Comparison of ENCODE assay signal across 12 cellular contexts in the genomic region with DNA sequence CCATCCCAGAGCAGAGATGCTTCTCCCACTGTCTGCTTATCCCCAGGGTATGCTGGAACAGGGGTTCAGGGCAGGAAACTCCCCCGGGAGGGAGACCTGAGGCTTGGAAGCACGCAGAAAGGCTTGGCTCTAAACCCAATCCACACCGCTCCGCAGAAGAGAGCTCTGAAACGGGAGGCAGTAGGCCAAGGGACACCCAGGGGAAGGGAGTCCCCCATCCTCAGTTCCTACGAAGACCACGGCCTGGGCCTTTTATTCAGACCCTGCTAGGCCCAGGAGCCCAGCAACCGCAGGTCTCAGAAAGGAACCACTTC. TPM values are rescaled to one million over a fixed set of nuclear protein-coding genes. Genes with fewer than 3 reads are reported as not detected.
DNase-seq lines count a peak whose midpoint lies in the region; ATAC-seq, FAIRE-seq and TF ChIP-seq lines count a peak whose summit lies in the region.
"Had no signal": no experiment of that assay in that cellular context is flagged by ENCODE, and none has a peak within 500 bp of the region (broad histone marks: within the 10 kb centered on the region; RNA-seq: fewer than 3 reads in every experiment).

No MANE protein-coding gene starts in this region.

- H3K27ac Mint-ChIP-seq in activated naive CD8-positive, alpha-beta T cell treated with anti-CD3 and anti-CD28 coated beads, Interleukin-2, amount 10 ng/mL, durations not matched to agents 7 days and 5 days, result peak overlapping the region; percentile 76
- H3K27ac Mint-ChIP-seq in activated naive CD8-positive, alpha-beta T cell treated with anti-CD3 and anti-CD28 coated beads for 36 hours, result no peak overlapping the region
- no peak overlapping the region for H3K27ac Mint-ChIP-seq in astrocyte (ENCODE audit: unreplicated experiment)

- H3K9me3 Mint-ChIP-seq in activated naive CD8-positive, alpha-beta T cell treated with anti-CD3 and anti-CD28 coated beads, Interleukin-2, amount 10 ng/mL, durations not matched to agents 7 days and 5 days, result no peaks in the 10 kb centered on the region
- no peaks in the 10 kb centered on the region for H3K9me3 Mint-ChIP-seq in activated naive CD8-positive, alpha-beta T cell treated with anti-CD3 and anti-CD28 coated beads for 36 hours
- no peaks in the 10 kb centered on the region for H3K9me3 Mint-ChIP-seq in astrocyte (ENCODE audit: unreplicated experiment)

- no peak overlapping the region for H3K9ac ChIP-seq in astrocyte (ENCODE audit: low read length)
- peak overlapping the region; percentile 30 for H3K9ac ChIP-seq in mucosa of stomach (ENCODE audit: low read length)

- H3K79me2 ChIP-seq in astrocyte (ENCODE audit: insufficient read depth, low read length), result peaks cover 3% of the 10 kb centered on the region

- DNase-seq in activated naive CD8-positive, alpha-beta T cell treated with anti-CD3 and anti-CD28 coated beads, Interleukin-2, amount 10 ng/mL, durations not matched to agents 7 days and 5 days, result no peak
- DNase-seq in activated naive CD8-positive, alpha-beta T cell treated with anti-CD3 and anti-CD28 coated beads for 36 hours, result no peak
- DNase-seq in astrocyte (ENCODE audit: low read depth) (no peak), thyroid gland (no peak), DMS53 (lab: John Stamatoyannopoulos, UW) (no peak)
- DNase-seq: DMS79 treated with DMSO at 0.1 percent for 48 hours had no signal

- intact Hi-C loops in thyroid gland (cut with DNase I), result loop anchor here (10.0 kb wide), 2 partner anchors 272 to 348 kb away; a partner anchor contains a TSS

- H3K27me3 ChIP-seq in astrocyte (ENCODE audit: insufficient read depth, low read length) (no peaks in the 10 kb centered on the region), mucosa of stomach (ENCODE audit: control insufficient read depth, insufficient read depth, low read length) (peaks cover 23% of the 10 kb centered on the region), thyroid gland (no peaks in the 10 kb centered on the region)

- H3K27me3 Mint-ChIP-seq in activated naive CD8-positive, alpha-beta T cell treated with anti-CD3 and anti-CD28 coated beads, Interleukin-2, amount 10 ng/mL, durations not matched to agents 7 days and 5 days, result no peaks in the 10 kb centered on the region
- no peaks in the 10 kb centered on the region for H3K27me3 Mint-ChIP-seq in activated naive CD8-positive, alpha-beta T cell treated with anti-CD3 and anti-CD28 coated beads for 36 hours
- H3K27me3 Mint-ChIP-seq in astrocyte (ENCODE audit: low read depth, unreplicated experiment), result peaks cover 14% of the 10 kb centered on the region

- no peak for FAIRE-seq in astrocyte (lab: Jason Lieb, UNC)

- ATAC-seq in activated naive CD8-positive, alpha-beta T cell treated with anti-CD3 and anti-CD28 coated beads, Interleukin-2, amount 10 ng/mL, durations not matched to agents 7 days and 5 days (ENCODE audit: low read depth), result no peak
- ATAC-seq in HG03095 (IDR thresholded peaks at IDR 0.05; ENCODE audit: unreplicated experiment), result no peak
- ATAC-seq in HG03439 (IDR thresholded peaks at IDR 0.05; ENCODE audit: unreplicated experiment), result no peak

- peak overlapping the region; percentile 65 for H3K4me2 ChIP-seq in astrocyte (ENCODE audit: low read length)

- POLR2A ChIA-PET in activated naive CD8-positive, alpha-beta T cell treated with anti-CD3 and anti-CD28 coated beads, Interleukin-2, amount 10 ng/mL, durations not matched to agents 7 days and 5 days (lab: Charles Lee), result no interaction called here

- 29 to 53% methylated on average over 4 to 5 of the region's 8 CpGs for WGBS in thyroid gland, 2 donors

- H3K4me1 ChIP-seq in astrocyte (ENCODE audit: insufficient read depth, low read length) (peaks cover 42% of the 10 kb centered on the region), mucosa of stomach (ENCODE audit: control insufficient read depth, insufficient read depth, low read length) (peaks cover 27% of the 10 kb centered on the region), thyroid gland (peaks cover 21 to 35% of the 10 kb centered on the region in 2 donors)

- peaks cover 4% of the 10 kb centered on the region for H3K36me3 Mint-ChIP-seq in activated naive CD8-positive, alpha-beta T cell treated with anti-CD3 and anti-CD28 coated beads, Interleukin-2, amount 10 ng/mL, durations not matched to agents 7 days and 5 days
- H3K36me3 Mint-ChIP-seq in activated naive CD8-positive, alpha-beta T cell treated with anti-CD3 and anti-CD28 coated beads for 36 hours, result peaks cover 12% of the 10 kb centered on the region
- peaks cover 13% of the 10 kb centered on the region for H3K36me3 Mint-ChIP-seq in astrocyte (ENCODE audit: low read depth, unreplicated experiment)

- H4K20me1 ChIP-seq in astrocyte (ENCODE audit: insufficient read depth, low read length), result peaks cover 31% of the 10 kb centered on the region

- H3K9me3 ChIP-seq in astrocyte (ENCODE audit: insufficient read depth, low read depth, low read length) (no peaks in the 10 kb centered on the region), mucosa of stomach (ENCODE audit: control insufficient read depth, low read length) (no peaks in the 10 kb centered on the region), thyroid gland (no peaks in the 10 kb centered on the region)
- H3K9me3 ChIP-seq: mucosa of descending colon had no signal

- H3K27ac ChIP-seq in astrocyte (ENCODE audit: low read depth, low read length), result no peak overlapping the region
- H3K27ac ChIP-seq in thyroid gland, result peak overlapping the region; percentile 36 to 80 (median 66)
- H3K27ac ChIP-seq: epithelial cell of prostate, WERI-Rb-1 had no signal

- H3K4me1 Mint-ChIP-seq in activated naive CD8-positive, alpha-beta T cell treated with anti-CD3 and anti-CD28 coated beads, Interleukin-2, amount 10 ng/mL, durations not matched to agents 7 days and 5 days, result peaks cover 33% of the 10 kb centered on the region
- peaks cover 29% of the 10 kb centered on the region for H3K4me1 Mint-ChIP-seq in activated naive CD8-positive, alpha-beta T cell treated with anti-CD3 and anti-CD28 coated beads for 36 hours
- peaks cover 25% of the 10 kb centered on the region for H3K4me1 Mint-ChIP-seq in astrocyte (ENCODE audit: low read depth, unreplicated experiment)

- H2AFZ ChIP-seq in astrocyte (ENCODE audit: low read depth, low read length), result no peak overlapping the region

- H3K4me3 Mint-ChIP-seq in activated naive CD8-positive, alpha-beta T cell treated with anti-CD3 and anti-CD28 coated beads, Interleukin-2, amount 10 ng/mL, durations not matched to agents 7 days and 5 days, result peak overlapping the region; percentile 63
- no peak overlapping the region for H3K4me3 Mint-ChIP-seq in activated naive CD8-positive, alpha-beta T cell treated with anti-CD3 and anti-CD28 coated beads for 36 hours
- no peak overlapping the region for H3K4me3 Mint-ChIP-seq in astrocyte (ENCODE audit: unreplicated experiment)

- TF ChIP-seq POLR2A in thyroid gland (IDR thresholded peaks at IDR 0.05), result no peak

- H3K36me3 ChIP-seq in astrocyte (ENCODE audit: insufficient read depth, low read length) (peaks cover 12% of the 10 kb centered on the region), mucosa of stomach (ENCODE audit: control insufficient read depth, insufficient read depth, low read length) (no peaks in the 10 kb centered on the region), thyroid gland (no peaks in the 10 kb centered on the region)
- H3K36me3 ChIP-seq: WERI-Rb-1 had no signal

- TF ChIP-seq CTCF in astrocyte (IDR thresholded peaks at IDR 0.05; ENCODE audit: insufficient read depth, low read depth, low read length) (no peak), thyroid gland (IDR thresholded peaks at IDR 0.05) (no peak)

- H3K4me3 ChIP-seq in astrocyte (ENCODE audit: insufficient read depth, low read depth, low read length), result no peak overlapping the region
- H3K4me3 ChIP-seq in mucosa of stomach (ENCODE audit: low read length), result no peak overlapping the region
- H3K4me3 ChIP-seq in thyroid gland (replicated peaks in 1 of 3), result no peak overlapping the region
- H3K4me3 ChIP-seq: mucosa of descending colon had no signal

RNA-seq across cellular contexts. Expression of a gene that starts 1.8 kb away (rescaled TPM):
- total RNA-seq in activated naive CD8-positive, alpha-beta T cell treated with anti-CD3 and anti-CD28 coated beads, Interleukin-2, amount 10 ng/mL, durations not matched to agents 7 days and 5 days, result 10 to 100 TPM; 79.1 to 80.8 TPM
- 10 to 100 TPM; 82.6 to 83.2 TPM for total RNA-seq in activated naive CD8-positive, alpha-beta T cell treated with anti-CD3 and anti-CD28 coated beads for 36 hours
- total RNA-seq in astrocyte, result 6.8 and 8.2 TPM in 2 replicates
- 10 to 100 TPM in 1 of 4 donors, 1 to 10 TPM in 3; 3.6 to 14.0 (median 5.8) TPM for total RNA-seq in thyroid gland

RNA-seq across cellular contexts. Expression of a gene that starts 16.1 kb away (rescaled TPM):
- total RNA-seq in activated naive CD8-positive, alpha-beta T cell treated with anti-CD3 and anti-CD28 coated beads, Interleukin-2, amount 10 ng/mL, durations not matched to agents 7 days and 5 days, result 100 to 1,000 TPM in 1 of 2 experiments, 10 to 100 TPM in 1; 94.7 to 100 TPM
- 10 to 100 TPM; 33.1 to 37.8 TPM for total RNA-seq in activated naive CD8-positive, alpha-beta T cell treated with anti-CD3 and anti-CD28 coated beads for 36 hours
- total RNA-seq in astrocyte, result 276 and 302 TPM in 2 replicates
- 100 to 1,000 TPM in 2 of 4 donors, 10 to 100 TPM in 2; 94.8 to 161 (median 101) TPM for total RNA-seq in thyroid gland
